ENCODE assay signal across 19 cellular contexts in genomic region chr13:56349866-56350265, GRCh38.
"Had no signal": no experiment of that assay in that cellular context is flagged by ENCODE, and none has a peak within 500 bp of the region (broad histone marks: within the 10 kb centered on the region; RNA-seq: fewer than 3 reads in every experiment).

No MANE protein-coding gene starts in this region.

- DNase-seq: colonic mucosa; cortex of kidney; effector CD8-positive, alpha-beta T cell; effector memory CD8-positive, alpha-beta T cell; endodermal cell; foreskin keratinocyte; heart left ventricle; hypothalamus; immature natural killer cell; islet precursor cell; kidney; left cardiac atrium; left lung; left ventricle myocardium superior; lower lobe of right lung; mesenchymal stem cell; mucosa of descending colon; naive B cell had no signal

- ATAC-seq: effector memory CD8-positive, alpha-beta T cell; foreskin keratinocyte; gastroesophageal sphincter; heart left ventricle; left cardiac atrium; left lung; left ventricle myocardium superior; lower lobe of right lung; mucosa of descending colon had no signal
